Comparison of ENCODE assay signal across 15 cellular contexts in genomic region chrX:65846974-65847373, GRCh38.
DNase-seq lines count a peak whose midpoint lies in the region; ATAC-seq and TF ChIP-seq lines count a peak whose summit lies in the region.
"Had no signal": no experiment of that assay in that cellular context is flagged by ENCODE, and none has a peak within 500 bp of the region (broad histone marks: within the 10 kb centered on the region; RNA-seq: fewer than 3 reads in every experiment).

No MANE protein-coding gene starts in this region.

- no peak overlapping the region for H3K4me2 ChIP-seq in trophoblast cell (ENCODE audit: low read length)

- H4K12ac ChIP-seq in trophoblast cell (ENCODE audit: low read depth, low read length) = no peak overlapping the region

- H3K4me3 ChIP-seq in RWPE2 (ENCODE audit: severe bottlenecking) (no peak overlapping the region), epithelial cell of esophagus (ENCODE audit: low read length) (no peak overlapping the region), trophoblast cell (ENCODE audit: low read depth, low read length) (no peak overlapping the region), gastrocnemius medialis (no peak overlapping the region)
- H3K4me3 ChIP-seq: GM23248 had no signal

- no peak overlapping the region for H3K23ac ChIP-seq in trophoblast cell (ENCODE audit: low read length)

- no peak overlapping the region for H2BK120ac ChIP-seq in trophoblast cell (ENCODE audit: insufficient read depth, low read length, poor library complexity)

- ATAC-seq in RWPE2 (ENCODE audit: low read depth) (peak; percentile 44; the same call in 1 of the 3 replicates), GM19452 (IDR thresholded peaks at IDR 0.05; ENCODE audit: unreplicated experiment) (no peak), gastrocnemius medialis (no peak)
- ATAC-seq: CD8-positive, alpha-beta T cell had no signal

- no peak overlapping the region for H3K4ac ChIP-seq in trophoblast cell (ENCODE audit: low read depth, low read length)

- no peak overlapping the region for H4K91ac ChIP-seq in trophoblast cell (ENCODE audit: low read depth, low read length)

- DNase-seq in RWPE2 (ENCODE audit: low spot score) (no peak), epithelial cell of esophagus (ENCODE audit: low read depth) (peak; percentile 40), trophoblast cell (peak; percentile 28 to 62), NCI-H446 treated with DMSO at 0.1 percent for 48 hours (lab: John Stamatoyannopoulos, UW) (no peak), gastrocnemius medialis (no peak)
- DNase-seq: C1 segment of cervical spinal cord; Caco-2; CD4-positive, CD25-positive, alpha-beta regulatory T cell; CD8-positive, alpha-beta T cell; DMS153; DND-41; GM23248; H7; HCEC 1CT had no signal

- in situ Hi-C loops in gastrocnemius medialis (cut with MboI; ENCODE audit: low sequenced_read_pairs in 4 of 4) = no loop called here

- no peak overlapping the region for H3K14ac ChIP-seq in trophoblast cell (ENCODE audit: low read length)

- no peaks in the 10 kb centered on the region for H3K79me2 ChIP-seq in trophoblast cell (ENCODE audit: control insufficient read depth, insufficient read depth, low read length, poor library complexity)

- H3K18ac ChIP-seq in trophoblast cell (ENCODE audit: low read length) = no peak overlapping the region

- no peak overlapping the region for H2AK5ac ChIP-seq in trophoblast cell (ENCODE audit: low read length)

- H3K79me1 ChIP-seq in trophoblast cell (ENCODE audit: low read length) = peaks cover 4% of the 10 kb centered on the region

- H4K8ac ChIP-seq in trophoblast cell (ENCODE audit: low read depth, low read length) = no peak overlapping the region

- no peak overlapping the region for H3K9ac ChIP-seq in trophoblast cell (ENCODE audit: low read length)
- H3K9ac ChIP-seq: GM23248 had no signal

- H3K27ac ChIP-seq in RWPE2 (ENCODE audit: poor library complexity, severe bottlenecking) (no peak overlapping the region), trophoblast cell (ENCODE audit: low read depth, low read length) (no peak overlapping the region), gastrocnemius medialis (no peak overlapping the region)
- H3K27ac ChIP-seq: GM23248 had no signal

- TF ChIP-seq POLR2A in gastrocnemius medialis (IDR thresholded peaks at IDR 0.05) = no peak

- intact Hi-C loops in gastrocnemius medialis (cut with DNase I; ENCODE audit: low total_unique reads) = no loop called here

- H3K36me3 ChIP-seq in RWPE2 (ENCODE audit: low read depth) (no peaks in the 10 kb centered on the region), trophoblast cell (ENCODE audit: control insufficient read depth in 1 of 2, insufficient read depth in 2 of 2, low read length in 2 of 2) (no peaks in the 10 kb centered on the region), gastrocnemius medialis (no peaks in the 10 kb centered on the region)

- H2BK5ac ChIP-seq in trophoblast cell (ENCODE audit: low read depth, low read length, poor library complexity) = no peak overlapping the region

- no peaks in the 10 kb centered on the region for H3K4me1 ChIP-seq in RWPE2 (ENCODE audit: insufficient read depth, poor library complexity, severe bottlenecking)
- H3K4me1 ChIP-seq in trophoblast cell (ENCODE audit: control insufficient read depth in 1 of 2, insufficient read depth in 2 of 2, low read length in 2 of 2) = peaks cover 6 to 11% of the 10 kb centered on the region in 2 experiments
- H3K4me1 ChIP-seq in gastrocnemius medialis = no peaks in the 10 kb centered on the region
- H3K4me1 ChIP-seq: Caco-2 had no signal

- H3K27me3 ChIP-seq in RWPE2 (ENCODE audit: insufficient read depth, poor library complexity, severe bottlenecking) (no peaks in the 10 kb centered on the region), trophoblast cell (ENCODE audit: insufficient read depth, low read length) (no peaks in the 10 kb centered on the region), gastrocnemius medialis (no peaks in the 10 kb centered on the region)

- WGBS in trophoblast cell (ENCODE audit: extremely low coverage, insufficient coverage, insufficient read length) = no CpG with 5 or more reads among the region's 2 CpGs

- no peak for TF ChIP-seq CTCF in RWPE2 (IDR thresholded peaks at IDR 0.05; ENCODE audit: poor library complexity, severe bottlenecking)
- TF ChIP-seq CTCF in epithelial cell of esophagus (IDR thresholded peaks at IDR 0.05; ENCODE audit: insufficient read depth, low read depth, low read length, missing control alignments) = no peak
- no peak for TF ChIP-seq CTCF in gastrocnemius medialis (IDR thresholded peaks at IDR 0.05 in 4 of 5, conservative IDR thresholded peaks at IDR 0.05 in 1 of 5)

- no peak overlapping the region for H2BK12ac ChIP-seq in trophoblast cell (ENCODE audit: low read length)

- H3K9me3 ChIP-seq in RWPE2 (ENCODE audit: severe bottlenecking) = no peaks in the 10 kb centered on the region
- H3K9me3 ChIP-seq in trophoblast cell (ENCODE audit: insufficient read depth, low read depth, low read length) = no peaks in the 10 kb centered on the region
- no peaks in the 10 kb centered on the region for H3K9me3 ChIP-seq in gastrocnemius medialis
- H3K9me3 ChIP-seq: Caco-2 had no signal

- H2AFZ ChIP-seq in trophoblast cell (ENCODE audit: insufficient read depth, low read length, poor library complexity) = no peak overlapping the region
- H2AFZ ChIP-seq: GM23248 had no signal

Comparison
In these comparisons a context has a peak if more than half of its experiments do, and no peak if none do; other contexts are left out.
1. DNase-seq: peak in epithelial cell of esophagus (single experiment) and trophoblast cell (2 of 2); none in RWPE2 (single experiment), NCI-H446 treated with DMSO at 0.1 percent for 48 hours (single experiment) and gastrocnemius medialis (0 of 2).